In the genomic region with DNA sequence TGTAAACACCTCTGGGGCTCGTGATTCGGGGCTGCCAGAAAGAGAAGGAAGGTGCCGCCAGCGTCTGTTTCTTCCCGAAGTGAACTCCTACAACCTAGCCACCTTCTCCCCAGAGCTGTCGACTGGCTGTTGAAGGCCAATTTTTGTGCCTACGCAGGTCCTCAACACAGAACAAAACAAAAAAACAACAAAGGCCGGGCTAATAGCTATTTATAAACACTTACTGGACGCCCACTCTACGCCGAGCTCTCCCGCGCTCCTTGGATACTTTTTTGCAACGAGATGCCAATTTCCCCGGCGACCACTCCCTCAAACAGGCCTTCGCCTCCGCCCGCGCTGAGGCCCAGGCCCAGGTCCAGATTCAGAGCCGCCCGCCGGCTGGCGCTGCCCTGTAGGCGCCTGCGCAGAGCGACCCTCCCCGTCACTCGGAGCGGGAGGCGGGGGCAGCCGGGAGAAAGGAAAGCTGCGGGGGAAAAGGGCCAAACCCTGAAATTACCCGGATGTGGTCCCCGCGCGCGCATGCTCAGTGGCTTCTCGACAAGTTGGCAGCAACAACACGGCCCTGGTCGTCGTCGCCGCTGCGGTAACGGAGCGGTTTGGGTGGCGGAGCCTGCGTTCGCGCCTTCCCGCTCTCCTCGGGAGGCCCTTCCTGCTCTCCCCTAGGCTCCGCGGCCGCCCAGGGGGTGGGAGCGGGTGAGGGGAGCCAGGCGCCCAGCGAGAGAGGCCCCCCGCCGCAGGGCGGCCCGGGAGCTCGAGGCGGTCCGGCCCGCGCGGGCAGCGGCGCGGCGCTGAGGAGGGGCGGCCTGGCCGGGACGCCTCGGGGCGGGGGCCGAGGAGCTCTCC, we compare ENCODE assay signal across 8 cellular contexts. TPM values are rescaled to one million over a fixed set of nuclear protein-coding genes. Genes with fewer than 3 reads are reported as not detected.
DNase-seq lines count a peak whose midpoint lies in the region; ATAC-seq and TF ChIP-seq lines count a peak whose summit lies in the region.

A gene (plus strand): TSS at position 520 of the 843 bp plus-strand sequence. CDS start 16,834 bp downstream, outside the sequence.

- no peak for TF ChIP-seq CTCF in NB4 (IDR thresholded peaks at IDR 0.05; ENCODE audit: low read depth, low read length)
- TF ChIP-seq CTCF in gastroesophageal sphincter (IDR thresholded peaks at IDR 0.05), result peak in 2 of 4 experiments; percentile 8 to 14

- peak; percentile 83 for ATAC-seq in HG02571 (IDR thresholded peaks at IDR 0.05; ENCODE audit: unreplicated experiment)
- peak; percentile 95 for ATAC-seq in gastroesophageal sphincter

- H3K27ac ChIP-seq in SK-N-MC (peak within 1 kb of the TSS; percentile 67), gastroesophageal sphincter (peak within 1 kb of the TSS; percentile 75 to 99 (median 98)), substantia nigra (ENCODE audit: low read depth, low read length, poor library complexity, severe bottlenecking) (peak within 1 kb of the TSS; percentile 86)

- TF ChIP-seq POLR2A in NB4 (IDR thresholded peaks at IDR 0.05; ENCODE audit: extremely low read depth, insufficient read length) (peak; percentile 92), gastroesophageal sphincter (IDR thresholded peaks at IDR 0.05) (peak; percentile 86 to 89)

- DNase-seq in GM04504 (ENCODE audit: low read depth), result peak; percentile 91
- DNase-seq in NB4 (ENCODE audit: low read depth), result peak; percentile 95
- peak; percentile 77 for DNase-seq in SK-N-MC (ENCODE audit: low read depth, low spot score)
- peak; percentile 98 for DNase-seq in activated naive CD4-positive, alpha-beta T cell treated with anti-CD3 and anti-CD28 coated beads, Interleukin-2, amount 50 U/mL, for 16 hours
- DNase-seq in non-pigmented ciliary epithelial cell (ENCODE audit: low read depth), result peak; percentile 69
- peak; percentile 50 to 99 (median 95) for DNase-seq in substantia nigra (lab: John Stamatoyannopoulos, UW)

- no peaks in the 10 kb centered on the region for H3K9me3 ChIP-seq in SK-N-MC (ENCODE audit: low read depth, low read length)
- no peaks in the 10 kb centered on the region for H3K9me3 ChIP-seq in gastroesophageal sphincter

- WGBS in gastroesophageal sphincter (ENCODE audit: low coverage in 1 of 2), 2 donors, result 0% methylated on average over 3 of the region's 79 CpGs

- H3K9ac ChIP-seq in SK-N-MC (ENCODE audit: insufficient read length), result peak within 1 kb of the TSS; percentile 93

- H3K4me1 ChIP-seq in gastroesophageal sphincter, result peaks cover 2 to 77% (median 24%) of the 10 kb centered on the region in 3 donors

- no peaks in the 10 kb centered on the region for H3K27me3 ChIP-seq in gastroesophageal sphincter

- TF ChIP-seq EP300 in gastroesophageal sphincter (IDR thresholded peaks at IDR 0.05), result no peak

- H3K4me3 ChIP-seq in NB4 (ENCODE audit: low read depth, low read length), result peak within 1 kb of the TSS; percentile 90
- peak within 1 kb of the TSS; percentile 89 for H3K4me3 ChIP-seq in SK-N-MC
- peak within 1 kb of the TSS; percentile 48 to 94 for H3K4me3 ChIP-seq in gastroesophageal sphincter

- H3K36me3 ChIP-seq in SK-N-MC (ENCODE audit: insufficient read depth, low read length) (peaks cover 18% of the 10 kb centered on the region), gastroesophageal sphincter (peaks cover 0 to 18% of the 10 kb centered on the region in 2 donors)

RNA-seq across cellular contexts. Expression of the gene that starts here (rescaled TPM):
- 100 to 1,000 TPM; 132 to 170 (median 137) TPM for total RNA-seq in gastroesophageal sphincter

Comparison
In these comparisons a context has a peak if more than half of its experiments do, and no peak if none do; other contexts are left out.
1. Peak in every context shown above with its lines: DNase-seq, ATAC-seq, H3K4me3 ChIP-seq and H3K27ac ChIP-seq.